Comparison of ENCODE assay signal across 8 cellular contexts in the genomic region with DNA sequence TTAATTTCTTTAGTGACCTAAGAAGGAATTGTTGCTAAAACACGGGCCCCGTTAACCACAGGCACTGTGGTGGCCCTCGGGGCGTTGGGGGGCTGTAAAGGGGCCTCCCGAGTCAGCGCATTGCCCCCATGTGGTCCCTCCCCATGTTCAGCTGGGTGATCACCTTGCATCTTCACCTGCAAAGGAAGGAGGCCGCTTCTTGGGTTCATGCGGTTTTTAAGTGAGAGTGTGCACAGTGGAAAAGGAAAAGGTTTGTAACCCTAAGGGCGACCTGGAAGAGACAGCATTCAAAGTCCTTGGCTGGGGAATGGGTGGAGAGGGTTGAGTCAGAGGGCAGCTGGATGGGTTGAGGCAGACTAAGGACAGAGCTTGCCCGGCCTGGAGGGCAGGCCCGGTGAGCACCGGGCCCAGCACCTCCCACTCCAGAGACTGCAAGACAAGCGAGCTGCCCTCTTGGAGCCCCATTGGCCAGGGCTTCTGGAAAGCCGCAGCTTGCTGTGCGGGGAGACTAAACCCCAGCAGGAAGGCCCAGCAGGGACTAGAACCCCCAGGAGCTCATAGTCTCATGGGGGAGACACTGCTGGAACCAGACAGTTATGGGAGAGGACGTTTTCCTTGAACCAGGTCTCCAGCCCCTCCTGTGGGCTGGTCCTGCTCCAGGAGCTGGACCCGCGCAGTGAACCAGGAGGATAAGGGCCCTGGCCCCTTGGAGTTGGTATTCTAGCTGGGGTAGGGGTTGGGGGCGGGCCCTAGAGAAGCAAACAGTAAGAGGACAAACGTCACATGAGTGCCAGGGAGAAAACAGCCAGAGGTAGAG. TPM values are rescaled to one million over a fixed set of nuclear protein-coding genes. Genes with fewer than 3 reads are reported as not detected.
A peak's percentile ranks its signal among the peaks of the same experiment; 100 is the strongest.
DNase-seq lines count a peak whose midpoint lies in the region; ATAC-seq and TF ChIP-seq lines count a peak whose summit lies in the region.

No MANE protein-coding gene starts in this region.

- peaks cover 12% of the 10 kb centered on the region for H3K36me3 Mint-ChIP-seq in activated naive CD8-positive, alpha-beta T cell treated with anti-CD3 and anti-CD28 coated beads, Interleukin-2, amount 10 ng/mL, durations not matched to agents 7 days and 5 days

- no peaks in the 10 kb centered on the region for H3K9me3 Mint-ChIP-seq in activated naive CD8-positive, alpha-beta T cell treated with anti-CD3 and anti-CD28 coated beads, Interleukin-2, amount 10 ng/mL, durations not matched to agents 7 days and 5 days

- H3K9me3 ChIP-seq in spleen: no peaks in the 10 kb centered on the region

- ATAC-seq in activated naive CD8-positive, alpha-beta T cell treated with anti-CD3 and anti-CD28 coated beads, Interleukin-2, amount 10 ng/mL, durations not matched to agents 7 days and 5 days (ENCODE audit: low read depth): no peak
- ATAC-seq in HG02973 (IDR thresholded peaks at IDR 0.05; ENCODE audit: unreplicated experiment) (no peak), HG03095 (IDR thresholded peaks at IDR 0.05; ENCODE audit: unreplicated experiment) (no peak)

- H3K4me1 Mint-ChIP-seq in activated naive CD8-positive, alpha-beta T cell treated with anti-CD3 and anti-CD28 coated beads, Interleukin-2, amount 10 ng/mL, durations not matched to agents 7 days and 5 days: peaks cover 16% of the 10 kb centered on the region

- no peak overlapping the region for H3K4me3 ChIP-seq in H7 (ENCODE audit: insufficient read depth, low read depth, low read length)
- peak overlapping the region in 1 of 8 donors; percentile 37 for H3K4me3 ChIP-seq in spleen

- POLR2A ChIA-PET in activated naive CD8-positive, alpha-beta T cell treated with anti-CD3 and anti-CD28 coated beads, Interleukin-2, amount 10 ng/mL, durations not matched to agents 7 days and 5 days (lab: Charles Lee): interaction anchor here (0.5 to 1.1 kb wide), 2 partner anchors 12 to 231 kb away, joined by 3 read pairs; no protein-coding TSS in a partner anchor

- no peaks in the 10 kb centered on the region for H3K27me3 ChIP-seq in H7 (ENCODE audit: control insufficient read depth, insufficient read depth, low read length)
- peaks cover 0 to 4% (median 0%) of the 10 kb centered on the region in 7 donors for H3K27me3 ChIP-seq in spleen (replicated peaks in 1 of 7)

- intact Hi-C loops in spleen (cut with DNase I; ENCODE audit: low total_unique reads): loop anchor here (10.0 kb wide), 1 partner anchor 1095 kb away; no protein-coding TSS in a partner anchor

- no peak for TF ChIP-seq POLR2A in spleen (IDR thresholded peaks at IDR 0.05)

- DNase-seq in H7 (peak; percentile 67), hepatic stellate cell (ENCODE audit: low spot score) (peak; percentile 31), spleen (peak; percentile 81), ACHN (no peak), NCI-H2081 (lab: John Stamatoyannopoulos, UW) (no peak)
- DNase-seq in activated naive CD8-positive, alpha-beta T cell treated with anti-CD3 and anti-CD28 coated beads, Interleukin-2, amount 10 ng/mL, durations not matched to agents 7 days and 5 days: peak; percentile 38

- H3K36me3 ChIP-seq in H7 (replicated peaks; ENCODE audit: control insufficient read depth, insufficient read depth, low read length) (peaks cover 14% of the 10 kb centered on the region), spleen (peaks cover 0 to 35% (median 24%) of the 10 kb centered on the region in 6 donors)

- no peak for TF ChIP-seq CTCF in spleen (IDR thresholded peaks at IDR 0.05 in 8 of 11, conservative IDR thresholded peaks at IDR 0.05 in 3 of 11)

- H3K27ac Mint-ChIP-seq in activated naive CD8-positive, alpha-beta T cell treated with anti-CD3 and anti-CD28 coated beads, Interleukin-2, amount 10 ng/mL, durations not matched to agents 7 days and 5 days: no peak overlapping the region

- peaks cover 6 to 64% (median 52%) of the 10 kb centered on the region in 6 donors for H3K4me1 ChIP-seq in spleen

- no peak overlapping the region for H3K4me3 Mint-ChIP-seq in activated naive CD8-positive, alpha-beta T cell treated with anti-CD3 and anti-CD28 coated beads, Interleukin-2, amount 10 ng/mL, durations not matched to agents 7 days and 5 days

- 55 to 69% (median 62%) methylated on average over 17 to 20 of the region's 20 CpGs for WGBS in spleen, 5 donors

- H3K27me3 Mint-ChIP-seq in activated naive CD8-positive, alpha-beta T cell treated with anti-CD3 and anti-CD28 coated beads, Interleukin-2, amount 10 ng/mL, durations not matched to agents 7 days and 5 days: no peaks in the 10 kb centered on the region

- H3K27ac ChIP-seq in spleen: peak overlapping the region in 7 of 8 donors; percentile 80 to 95 (median 85)

- in situ Hi-C loops in ACHN (cut with HindIII; ENCODE audit: low pct_ligation_motif_present, low pct_unique_long_range_greater_than_20kb, low sequenced_read_pairs): no loop called here

RNA-seq across cellular contexts. Expression of a gene that starts 59.2 kb away (rescaled TPM):
- 32.6 and 34.3 TPM in 2 replicates for total RNA-seq in H7 (2014; rRNA removed; shearing (Covaris generic))
- under 1 TPM in 1 of 2 experiments, not detected in 1; 0.30 TPM for total RNA-seq in activated naive CD8-positive, alpha-beta T cell treated with anti-CD3 and anti-CD28 coated beads, Interleukin-2, amount 10 ng/mL, durations not matched to agents 7 days and 5 days
- total RNA-seq in spleen: 1 to 10 TPM in 5 of 7 donors, under 1 TPM in 2; 0.37 to 3.1 (median 1.1) TPM
- 1 to 10 TPM in 2 of 3 donors, under 1 TPM in 1; 0.59 to 2.6 (median 2.0) TPM for polyA plus RNA-seq in spleen

Comparison
In these comparisons a context has a peak if more than half of its experiments do, and no peak if none do; other contexts are left out.
1. DNase-seq: peak in H7 (single experiment), activated naive CD8-positive, alpha-beta T cell treated with anti-CD3 and anti-CD28 coated beads, Interleukin-2, amount 10 ng/mL, durations not matched to agents 7 days and 5 days (single experiment), hepatic stellate cell (single experiment) and spleen (single experiment); none in ACHN (single experiment) and NCI-H2081 (0 of 2).